Comparison of ENCODE assay signal across 16 cellular contexts in genomic region chr7:36630112-36630650, GRCh38.
DNase-seq lines count a peak whose midpoint lies in the region; ATAC-seq, FAIRE-seq and TF ChIP-seq lines count a peak whose summit lies in the region.
"Had no signal": no experiment of that assay in that cellular context is flagged by ENCODE, and none has a peak within 500 bp of the region (broad histone marks: within the 10 kb centered on the region; RNA-seq: fewer than 3 reads in every experiment).

No MANE protein-coding gene starts in this region.

- peak; percentile 14 for DNase-seq in NCI-H2171 (lab: John Stamatoyannopoulos, UW)
- DNase-seq in endodermal cell, result peak; percentile 35
- no peak for DNase-seq in stimulated activated effector memory CD8-positive, alpha-beta T cell treated with anti-CD3 and anti-CD28 coated beads, Interleukin-12 subunit alpha, Interleukin-12 subunit beta, amount 100 ng/mL, for 72 hours (ENCODE audit: low spot score in 2 of 2)
- no peak for DNase-seq in D721Med (ENCODE audit: insufficient read length, low spot score)
- no peak for DNase-seq in HTR-8/SVneo (ENCODE audit: insufficient read length, low spot score)
- DNase-seq: DMS79, GDM1, NCI-H1092, NCI-H510A treated with DMSO at 0.1 percent for 48 hours, T-helper 17 cell had no signal

- H3K4me3 ChIP-seq in HEK293 (ENCODE audit: low read depth, low read length) (no peak overlapping the region), endodermal cell (ENCODE audit: low read length) (no peak overlapping the region)
- H3K4me3 ChIP-seq: GM12878, GM23248 had no signal

- TF ChIP-seq CTCF in HEK293 (tag by site-specific recombination; IDR thresholded peaks at IDR 0.05), result no peak
- TF ChIP-seq CTCF in endodermal cell (conservative IDR thresholded peaks at IDR 0.05), result no peak
- TF ChIP-seq CTCF in D721Med (IDR thresholded peaks at IDR 0.05; ENCODE audit: insufficient read depth, missing control alignments), result no peak

- H3K4me1 ChIP-seq in HEK293 (ENCODE audit: control insufficient read depth, insufficient read depth, low read length), result no peaks in the 10 kb centered on the region
- H3K4me1 ChIP-seq in endodermal cell (ENCODE audit: control insufficient read depth, insufficient read depth, low read length), result peaks cover 10% of the 10 kb centered on the region

- FAIRE-seq in D721Med (lab: Jason Lieb, UNC) (no peak), HTR-8/SVneo (lab: Jason Lieb, UNC) (no peak)
- FAIRE-seq: GM12878, GM18507 had no signal

- CTCF ChIA-PET in HEK293 (lab: Yijun Ruan, JAX), result interaction anchor here (0.6 to 1.4 kb wide), 3 partner anchors 26 to 142 kb away, joined by 3 read pairs; no protein-coding TSS in a partner anchor

- H3K27me3 ChIP-seq in endodermal cell (ENCODE audit: control insufficient read depth, insufficient read depth, low read length, poor library complexity, severe bottlenecking), result no peaks in the 10 kb centered on the region

- ATAC-seq in stimulated activated effector memory CD8-positive, alpha-beta T cell treated with anti-CD3 and anti-CD28 coated beads, Interleukin-12 subunit alpha, Interleukin-12 subunit beta, amount 100 ng/mL, for 72 hours, result no peak
- ATAC-seq in HG02610 (IDR thresholded peaks at IDR 0.05; ENCODE audit: unreplicated experiment), result no peak
- ATAC-seq: GM12878, T-helper 17 cell had no signal

- no peaks in the 10 kb centered on the region for H3K36me3 Mint-ChIP-seq in endodermal cell (ENCODE audit: low read depth)
- peaks cover 85% of the 10 kb centered on the region for H3K36me3 Mint-ChIP-seq in stimulated activated effector memory CD8-positive, alpha-beta T cell treated with anti-CD3 and anti-CD28 coated beads, Interleukin-12 subunit alpha, Interleukin-12 subunit beta, amount 100 ng/mL, for 72 hours

- H3K27me3 Mint-ChIP-seq in endodermal cell (ENCODE audit: insufficient read depth), result peaks cover 2% of the 10 kb centered on the region

- no peak overlapping the region for H3K4me3 Mint-ChIP-seq in endodermal cell
- H3K4me3 Mint-ChIP-seq in stimulated activated effector memory CD8-positive, alpha-beta T cell treated with anti-CD3 and anti-CD28 coated beads, Interleukin-12 subunit alpha, Interleukin-12 subunit beta, amount 100 ng/mL, for 72 hours, result no peak overlapping the region
- H3K4me3 Mint-ChIP-seq: T-helper 17 cell had no signal

- H3K36me3 ChIP-seq in HEK293 (ENCODE audit: control insufficient read depth in 2 of 2, insufficient read depth in 1 of 2, low read length in 2 of 2), result no peaks in the 10 kb centered on the region
- H3K36me3 ChIP-seq in endodermal cell (ENCODE audit: control insufficient read depth, insufficient read depth, low read length), result no peaks in the 10 kb centered on the region

- POLR2A ChIA-PET in HEK293 (lab: Yijun Ruan, JAX), result no interaction called here

- no peaks in the 10 kb centered on the region for H3K9me3 ChIP-seq in HEK293 (ENCODE audit: control insufficient read depth, insufficient read depth, low read depth, low read length)
- H3K9me3 ChIP-seq in endodermal cell (ENCODE audit: control insufficient read depth, low read length), result no peaks in the 10 kb centered on the region

- H3K27ac Mint-ChIP-seq in endodermal cell, result no peak overlapping the region
- peak overlapping the region; percentile 60 for H3K27ac Mint-ChIP-seq in stimulated activated effector memory CD8-positive, alpha-beta T cell treated with anti-CD3 and anti-CD28 coated beads, Interleukin-12 subunit alpha, Interleukin-12 subunit beta, amount 100 ng/mL, for 72 hours
- H3K27ac Mint-ChIP-seq: T-helper 17 cell had no signal

- H3K9me3 Mint-ChIP-seq in endodermal cell, result no peaks in the 10 kb centered on the region
- H3K9me3 Mint-ChIP-seq in stimulated activated effector memory CD8-positive, alpha-beta T cell treated with anti-CD3 and anti-CD28 coated beads, Interleukin-12 subunit alpha, Interleukin-12 subunit beta, amount 100 ng/mL, for 72 hours, result no peaks in the 10 kb centered on the region

- peaks cover 25% of the 10 kb centered on the region for H3K4me1 Mint-ChIP-seq in endodermal cell
- H3K4me1 Mint-ChIP-seq in stimulated activated effector memory CD8-positive, alpha-beta T cell treated with anti-CD3 and anti-CD28 coated beads, Interleukin-12 subunit alpha, Interleukin-12 subunit beta, amount 100 ng/mL, for 72 hours, result peaks cover 24% of the 10 kb centered on the region

- 80 to 92% methylated on average over 4 to 6 of the region's 6 CpGs for WGBS in endodermal cell (ENCODE audit: insufficient coverage in 1 of 2, insufficient read length in 1 of 2), 2 experiments

- no peak overlapping the region for H3K27ac ChIP-seq in HEK293 (ENCODE audit: extremely low read depth, low read depth, low read length)
- H3K27ac ChIP-seq in endodermal cell (ENCODE audit: low read depth, low read length), result no peak overlapping the region
- H3K27ac ChIP-seq: GM23248, KMS-11 had no signal

- H3K9ac ChIP-seq in endodermal cell (ENCODE audit: extremely low read depth, low read length, poor library complexity, severe bottlenecking), result no peak overlapping the region
- H3K9ac ChIP-seq: GM23248, KMS-11 had no signal

TF ChIP-seq in HEK293, 187 proteins besides CTCF, POLR2A, EP300 and RAD21:
- 0 out of 2 replicates have a peak, but pooled peaks have one; percentile 26 for TF ChIP-seq GLIS1 (tag by site-specific recombination; IDR thresholded peaks at IDR 0.05)
- TF ChIP-seq SP2 (tag by site-specific recombination; IDR thresholded peaks at IDR 0.05), result no peak
- TF ChIP-seq PRDM1 (tag by site-specific recombination; IDR thresholded peaks at IDR 0.05), result no peak

Comparison
In these comparisons a context has a peak if more than half of its experiments do, and no peak if none do; other contexts are left out.
1. DNase-seq: peak in NCI-H2171 (single experiment) and endodermal cell (single experiment); none in stimulated activated effector memory CD8-positive, alpha-beta T cell treated with anti-CD3 and anti-CD28 coated beads, Interleukin-12 subunit alpha, Interleukin-12 subunit beta, amount 100 ng/mL, for 72 hours (0 of 2), D721Med (single experiment) and HTR-8/SVneo (single experiment).